Comparison of ENCODE assay signal across 8 cellular contexts in the genomic region with DNA sequence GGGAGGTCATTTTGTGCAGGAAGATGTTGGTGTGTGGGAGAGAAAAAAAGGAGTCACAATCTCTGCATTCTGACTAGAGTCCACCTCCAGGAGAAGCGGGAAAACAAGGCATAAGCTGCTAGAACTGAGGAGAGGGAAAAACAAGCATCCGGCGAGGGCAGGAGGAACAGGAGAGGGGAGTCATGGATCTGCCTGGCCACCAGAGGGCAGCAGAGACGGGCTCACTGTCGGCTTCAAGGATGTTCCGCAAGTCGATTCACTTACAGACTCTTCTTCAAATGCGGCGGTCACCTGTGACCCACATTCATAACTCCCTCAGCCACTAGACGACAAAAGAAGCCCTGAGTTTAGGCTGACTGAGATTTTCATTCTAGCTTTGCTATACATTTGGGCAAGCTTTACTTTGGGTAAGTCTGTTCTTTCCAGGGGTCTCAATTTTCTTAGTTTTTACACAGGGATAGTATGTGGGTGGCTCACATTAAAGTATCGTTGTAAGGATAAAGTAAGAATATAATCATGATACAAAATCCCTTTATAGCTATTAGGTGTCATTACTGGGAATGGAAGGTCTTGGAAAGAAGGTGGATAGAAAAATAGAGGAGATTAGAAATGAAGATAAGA. TPM values are rescaled to one million over a fixed set of nuclear protein-coding genes. Genes with fewer than 3 reads are reported as not detected.
DNase-seq lines count a peak whose midpoint lies in the region; ATAC-seq and TF ChIP-seq lines count a peak whose summit lies in the region.

No MANE protein-coding gene starts in this region.

- no peak for TF ChIP-seq EP300 in sigmoid colon (IDR thresholded peaks at IDR 0.05)

- no peak for TF ChIP-seq POLR2A in sigmoid colon (IDR thresholded peaks at IDR 0.05)

- 4 to 7% methylated on average over 11 of the region's 11 CpGs for WGBS in sigmoid colon, 2 donors

- intact Hi-C loops in ascending aorta (cut with DNase I) = loop anchor here (1.0 to 5.0 kb wide), 2 partner anchors 168 to 289 kb away; no protein-coding TSS in a partner anchor
- intact Hi-C loops in sigmoid colon (cut with DNase I) = loop anchor here (1.0 to 5.0 kb wide), 4 partner anchors 169 to 454 kb away; no protein-coding TSS in a partner anchor

- no peaks in the 10 kb centered on the region for H3K27me3 ChIP-seq in ascending aorta
- H3K27me3 ChIP-seq in sigmoid colon = peaks cover 9 to 72% (median 13%) of the 10 kb centered on the region in 3 donors

- peak; percentile 71 to 90 (median 88) for TF ChIP-seq CTCF in ascending aorta (IDR thresholded peaks at IDR 0.05)
- TF ChIP-seq CTCF in sigmoid colon (IDR thresholded peaks at IDR 0.05) = peak; percentile 74 to 97 (median 84)

- peaks cover 0 to 3% of the 10 kb centered on the region in 2 donors for H3K4me1 ChIP-seq in ascending aorta
- peaks cover 0 to 8% (median 3%) of the 10 kb centered on the region in 4 donors for H3K4me1 ChIP-seq in sigmoid colon

- DNase-seq in NCI-H510A treated with DMSO at 0.1 percent for 48 hours (lab: John Stamatoyannopoulos, UW) = peak; percentile 78
- no peak for DNase-seq in NCI-H510A (lab: John Stamatoyannopoulos, UW)
- DNase-seq in NCI-H146 (lab: John Stamatoyannopoulos, UW) = peak; percentile 46
- DNase-seq in T1000 (lab: John Stamatoyannopoulos, UW) = peak; percentile 11
- peak in 1 of 2 donors; percentile 81 for DNase-seq in ascending aorta (ENCODE audit: low spot score in 2 of 2)
- DNase-seq in hepatic stellate cell (ENCODE audit: low spot score) = peak; percentile 44
- peak; percentile 88 for DNase-seq in sigmoid colon

- no peaks in the 10 kb centered on the region for H3K36me3 ChIP-seq in ascending aorta
- H3K36me3 ChIP-seq in sigmoid colon = no peaks in the 10 kb centered on the region

- H3K9me3 ChIP-seq in ascending aorta (no peaks in the 10 kb centered on the region), sigmoid colon (no peaks in the 10 kb centered on the region)

- ATAC-seq in HG02870 (IDR thresholded peaks at IDR 0.05; ENCODE audit: unreplicated experiment) = no peak

- H3K4me3 ChIP-seq in ascending aorta (no peak overlapping the region), sigmoid colon (no peak overlapping the region)

- H3K27ac ChIP-seq in ascending aorta = no peak overlapping the region
- no peak overlapping the region for H3K27ac ChIP-seq in sigmoid colon

RNA-seq across cellular contexts. Expression of a gene that starts 6.6 kb away (rescaled TPM):
- total RNA-seq in ascending aorta (not detected), sigmoid colon (not detected)
- not detected for polyA plus RNA-seq in sigmoid colon

RNA-seq across cellular contexts. Expression of a gene that starts 26.1 kb away (rescaled TPM):
- total RNA-seq in ascending aorta (220 TPM), sigmoid colon (100 to 1,000 TPM; 101 to 151 (median 113) TPM)
- polyA plus RNA-seq in sigmoid colon = 1,000 to 10,000 TPM in 1 of 3 donors, 100 to 1,000 TPM in 2; 137 to 1,090 (median 722) TPM

RNA-seq across cellular contexts. Expression of a gene that starts 41.8 kb away (rescaled TPM):
- total RNA-seq in ascending aorta (not detected), sigmoid colon (not detected)
- not detected for polyA plus RNA-seq in sigmoid colon
